In the genomic region with DNA sequence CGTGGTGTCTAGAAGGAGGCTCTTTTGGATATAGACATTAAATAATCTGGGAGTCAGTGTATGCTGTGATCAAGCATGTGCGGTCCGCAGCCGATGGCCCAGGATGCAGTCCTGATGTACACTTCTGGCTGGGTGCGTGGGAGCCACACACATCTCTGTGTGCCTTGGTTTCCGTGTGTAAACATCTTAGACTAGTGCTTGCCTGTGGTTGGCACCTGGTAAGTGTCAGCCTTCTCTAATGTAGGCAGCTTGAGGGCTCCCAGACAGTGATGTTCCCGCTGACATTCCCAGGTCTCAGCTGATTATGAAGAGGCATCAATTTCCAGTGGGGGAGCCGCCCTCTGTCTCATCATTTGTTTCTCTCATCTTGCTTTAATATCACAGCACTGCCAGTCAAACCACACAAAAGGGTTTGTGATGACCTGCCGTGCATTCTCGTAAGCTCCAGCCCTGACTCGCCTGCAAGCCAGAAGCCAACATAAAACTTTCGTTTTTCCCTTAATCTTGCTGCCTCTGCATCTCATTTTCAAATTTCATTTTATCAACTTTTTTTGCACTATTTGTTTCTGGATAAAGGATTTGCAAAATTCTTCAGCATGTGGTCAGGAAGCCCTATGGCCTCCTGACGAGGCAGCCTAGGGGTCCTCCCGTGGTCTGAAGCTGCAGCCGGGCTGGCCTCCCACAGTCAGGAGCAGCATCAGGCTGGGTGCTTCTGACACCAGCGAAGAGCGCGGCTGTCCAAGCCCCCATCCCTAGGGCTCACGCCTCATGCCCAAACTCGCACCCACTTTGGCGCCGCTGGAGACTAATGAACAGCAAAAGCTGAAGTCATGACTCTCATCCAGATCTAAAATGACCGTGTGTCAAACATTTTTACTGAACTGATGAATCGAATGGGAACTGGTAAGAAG, we compare ENCODE assay signal across 1 cellular context.
TF ChIP-seq lines count a peak whose summit lies in the region.

No MANE protein-coding gene starts in this region.

TF ChIP-seq in WTC11, 78 proteins besides CTCF, POLR2A, EP300 and RAD21 (continued from another document):
- TF ChIP-seq, protein P1, sequence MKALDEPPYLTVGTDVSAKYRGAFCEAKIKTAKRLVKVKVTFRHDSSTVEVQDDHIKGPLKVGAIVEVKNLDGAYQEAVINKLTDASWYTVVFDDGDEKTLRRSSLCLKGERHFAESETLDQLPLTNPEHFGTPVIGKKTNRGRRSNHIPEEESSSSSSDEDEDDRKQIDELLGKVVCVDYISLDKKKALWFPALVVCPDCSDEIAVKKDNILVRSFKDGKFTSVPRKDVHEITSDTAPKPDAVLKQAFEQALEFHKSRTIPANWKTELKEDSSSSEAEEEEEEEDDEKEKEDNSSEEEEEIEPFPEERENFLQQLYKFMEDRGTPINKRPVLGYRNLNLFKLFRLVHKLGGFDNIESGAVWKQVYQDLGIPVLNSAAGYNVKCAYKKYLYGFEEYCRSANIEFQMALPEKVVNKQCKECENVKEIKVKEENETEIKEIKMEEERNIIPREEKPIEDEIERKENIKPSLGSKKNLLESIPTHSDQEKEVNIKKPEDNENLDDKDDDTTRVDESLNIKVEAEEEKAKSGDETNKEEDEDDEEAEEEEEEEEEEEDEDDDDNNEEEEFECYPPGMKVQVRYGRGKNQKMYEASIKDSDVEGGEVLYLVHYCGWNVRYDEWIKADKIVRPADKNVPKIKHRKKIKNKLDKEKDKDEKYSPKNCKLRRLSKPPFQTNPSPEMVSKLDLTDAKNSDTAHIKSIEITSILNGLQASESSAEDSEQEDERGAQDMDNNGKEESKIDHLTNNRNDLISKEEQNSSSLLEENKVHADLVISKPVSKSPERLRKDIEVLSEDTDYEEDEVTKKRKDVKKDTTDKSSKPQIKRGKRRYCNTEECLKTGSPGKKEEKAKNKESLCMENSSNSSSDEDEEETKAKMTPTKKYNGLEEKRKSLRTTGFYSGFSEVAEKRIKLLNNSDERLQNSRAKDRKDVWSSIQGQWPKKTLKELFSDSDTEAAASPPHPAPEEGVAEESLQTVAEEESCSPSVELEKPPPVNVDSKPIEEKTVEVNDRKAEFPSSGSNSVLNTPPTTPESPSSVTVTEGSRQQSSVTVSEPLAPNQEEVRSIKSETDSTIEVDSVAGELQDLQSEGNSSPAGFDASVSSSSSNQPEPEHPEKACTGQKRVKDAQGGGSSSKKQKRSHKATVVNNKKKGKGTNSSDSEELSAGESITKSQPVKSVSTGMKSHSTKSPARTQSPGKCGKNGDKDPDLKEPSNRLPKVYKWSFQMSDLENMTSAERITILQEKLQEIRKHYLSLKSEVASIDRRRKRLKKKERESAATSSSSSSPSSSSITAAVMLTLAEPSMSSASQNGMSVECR (CRISPR knock-in tag; IDR thresholded peaks at IDR 0.05; ENCODE audit: borderline replicate concordance) = no peak
- TF ChIP-seq, protein P2, sequence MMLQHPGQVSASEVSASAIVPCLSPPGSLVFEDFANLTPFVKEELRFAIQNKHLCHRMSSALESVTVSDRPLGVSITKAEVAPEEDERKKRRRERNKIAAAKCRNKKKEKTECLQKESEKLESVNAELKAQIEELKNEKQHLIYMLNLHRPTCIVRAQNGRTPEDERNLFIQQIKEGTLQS (CRISPR knock-in tag; conservative IDR thresholded peaks at IDR 0.05) = no peak
- TF ChIP-seq, protein P3, sequence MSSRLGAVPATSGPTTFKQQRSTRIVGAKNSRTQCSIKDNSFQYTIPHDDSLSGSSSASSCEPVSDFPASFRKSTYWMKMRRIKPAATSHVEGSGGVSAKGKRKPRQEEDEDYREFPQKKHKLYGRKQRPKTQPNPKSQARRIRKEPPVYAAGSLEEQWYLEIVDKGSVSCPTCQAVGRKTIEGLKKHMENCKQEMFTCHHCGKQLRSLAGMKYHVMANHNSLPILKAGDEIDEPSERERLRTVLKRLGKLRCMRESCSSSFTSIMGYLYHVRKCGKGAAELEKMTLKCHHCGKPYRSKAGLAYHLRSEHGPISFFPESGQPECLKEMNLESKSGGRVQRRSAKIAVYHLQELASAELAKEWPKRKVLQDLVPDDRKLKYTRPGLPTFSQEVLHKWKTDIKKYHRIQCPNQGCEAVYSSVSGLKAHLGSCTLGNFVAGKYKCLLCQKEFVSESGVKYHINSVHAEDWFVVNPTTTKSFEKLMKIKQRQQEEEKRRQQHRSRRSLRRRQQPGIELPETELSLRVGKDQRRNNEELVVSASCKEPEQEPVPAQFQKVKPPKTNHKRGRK (CRISPR knock-in tag; IDR thresholded peaks at IDR 0.05; ENCODE audit: borderline replicate concordance) = no peak
- TF ChIP-seq, protein P4, sequence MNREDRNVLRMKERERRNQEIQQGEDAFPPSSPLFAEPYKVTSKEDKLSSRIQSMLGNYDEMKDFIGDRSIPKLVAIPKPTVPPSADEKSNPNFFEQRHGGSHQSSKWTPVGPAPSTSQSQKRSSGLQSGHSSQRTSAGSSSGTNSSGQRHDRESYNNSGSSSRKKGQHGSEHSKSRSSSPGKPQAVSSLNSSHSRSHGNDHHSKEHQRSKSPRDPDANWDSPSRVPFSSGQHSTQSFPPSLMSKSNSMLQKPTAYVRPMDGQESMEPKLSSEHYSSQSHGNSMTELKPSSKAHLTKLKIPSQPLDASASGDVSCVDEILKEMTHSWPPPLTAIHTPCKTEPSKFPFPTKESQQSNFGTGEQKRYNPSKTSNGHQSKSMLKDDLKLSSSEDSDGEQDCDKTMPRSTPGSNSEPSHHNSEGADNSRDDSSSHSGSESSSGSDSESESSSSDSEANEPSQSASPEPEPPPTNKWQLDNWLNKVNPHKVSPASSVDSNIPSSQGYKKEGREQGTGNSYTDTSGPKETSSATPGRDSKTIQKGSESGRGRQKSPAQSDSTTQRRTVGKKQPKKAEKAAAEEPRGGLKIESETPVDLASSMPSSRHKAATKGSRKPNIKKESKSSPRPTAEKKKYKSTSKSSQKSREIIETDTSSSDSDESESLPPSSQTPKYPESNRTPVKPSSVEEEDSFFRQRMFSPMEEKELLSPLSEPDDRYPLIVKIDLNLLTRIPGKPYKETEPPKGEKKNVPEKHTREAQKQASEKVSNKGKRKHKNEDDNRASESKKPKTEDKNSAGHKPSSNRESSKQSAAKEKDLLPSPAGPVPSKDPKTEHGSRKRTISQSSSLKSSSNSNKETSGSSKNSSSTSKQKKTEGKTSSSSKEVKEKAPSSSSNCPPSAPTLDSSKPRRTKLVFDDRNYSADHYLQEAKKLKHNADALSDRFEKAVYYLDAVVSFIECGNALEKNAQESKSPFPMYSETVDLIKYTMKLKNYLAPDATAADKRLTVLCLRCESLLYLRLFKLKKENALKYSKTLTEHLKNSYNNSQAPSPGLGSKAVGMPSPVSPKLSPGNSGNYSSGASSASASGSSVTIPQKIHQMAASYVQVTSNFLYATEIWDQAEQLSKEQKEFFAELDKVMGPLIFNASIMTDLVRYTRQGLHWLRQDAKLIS (CRISPR knock-in tag; IDR thresholded peaks at IDR 0.05; ENCODE audit: borderline replicate concordance) = no peak
- TF ChIP-seq, protein P5, sequence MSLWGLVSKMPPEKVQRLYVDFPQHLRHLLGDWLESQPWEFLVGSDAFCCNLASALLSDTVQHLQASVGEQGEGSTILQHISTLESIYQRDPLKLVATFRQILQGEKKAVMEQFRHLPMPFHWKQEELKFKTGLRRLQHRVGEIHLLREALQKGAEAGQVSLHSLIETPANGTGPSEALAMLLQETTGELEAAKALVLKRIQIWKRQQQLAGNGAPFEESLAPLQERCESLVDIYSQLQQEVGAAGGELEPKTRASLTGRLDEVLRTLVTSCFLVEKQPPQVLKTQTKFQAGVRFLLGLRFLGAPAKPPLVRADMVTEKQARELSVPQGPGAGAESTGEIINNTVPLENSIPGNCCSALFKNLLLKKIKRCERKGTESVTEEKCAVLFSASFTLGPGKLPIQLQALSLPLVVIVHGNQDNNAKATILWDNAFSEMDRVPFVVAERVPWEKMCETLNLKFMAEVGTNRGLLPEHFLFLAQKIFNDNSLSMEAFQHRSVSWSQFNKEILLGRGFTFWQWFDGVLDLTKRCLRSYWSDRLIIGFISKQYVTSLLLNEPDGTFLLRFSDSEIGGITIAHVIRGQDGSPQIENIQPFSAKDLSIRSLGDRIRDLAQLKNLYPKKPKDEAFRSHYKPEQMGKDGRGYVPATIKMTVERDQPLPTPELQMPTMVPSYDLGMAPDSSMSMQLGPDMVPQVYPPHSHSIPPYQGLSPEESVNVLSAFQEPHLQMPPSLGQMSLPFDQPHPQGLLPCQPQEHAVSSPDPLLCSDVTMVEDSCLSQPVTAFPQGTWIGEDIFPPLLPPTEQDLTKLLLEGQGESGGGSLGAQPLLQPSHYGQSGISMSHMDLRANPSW (CRISPR knock-in tag; conservative IDR thresholded peaks at IDR 0.05; ENCODE audit: low read depth) = no peak
- TF ChIP-seq NFYB (CRISPR knock-in tag; conservative IDR thresholded peaks at IDR 0.05; ENCODE audit: low read depth) (no peak), FOXK1 (CRISPR knock-in tag; IDR thresholded peaks at IDR 0.05) (no peak)
